1 cellular context compared by ENCODE assay signal in the genomic region with DNA sequence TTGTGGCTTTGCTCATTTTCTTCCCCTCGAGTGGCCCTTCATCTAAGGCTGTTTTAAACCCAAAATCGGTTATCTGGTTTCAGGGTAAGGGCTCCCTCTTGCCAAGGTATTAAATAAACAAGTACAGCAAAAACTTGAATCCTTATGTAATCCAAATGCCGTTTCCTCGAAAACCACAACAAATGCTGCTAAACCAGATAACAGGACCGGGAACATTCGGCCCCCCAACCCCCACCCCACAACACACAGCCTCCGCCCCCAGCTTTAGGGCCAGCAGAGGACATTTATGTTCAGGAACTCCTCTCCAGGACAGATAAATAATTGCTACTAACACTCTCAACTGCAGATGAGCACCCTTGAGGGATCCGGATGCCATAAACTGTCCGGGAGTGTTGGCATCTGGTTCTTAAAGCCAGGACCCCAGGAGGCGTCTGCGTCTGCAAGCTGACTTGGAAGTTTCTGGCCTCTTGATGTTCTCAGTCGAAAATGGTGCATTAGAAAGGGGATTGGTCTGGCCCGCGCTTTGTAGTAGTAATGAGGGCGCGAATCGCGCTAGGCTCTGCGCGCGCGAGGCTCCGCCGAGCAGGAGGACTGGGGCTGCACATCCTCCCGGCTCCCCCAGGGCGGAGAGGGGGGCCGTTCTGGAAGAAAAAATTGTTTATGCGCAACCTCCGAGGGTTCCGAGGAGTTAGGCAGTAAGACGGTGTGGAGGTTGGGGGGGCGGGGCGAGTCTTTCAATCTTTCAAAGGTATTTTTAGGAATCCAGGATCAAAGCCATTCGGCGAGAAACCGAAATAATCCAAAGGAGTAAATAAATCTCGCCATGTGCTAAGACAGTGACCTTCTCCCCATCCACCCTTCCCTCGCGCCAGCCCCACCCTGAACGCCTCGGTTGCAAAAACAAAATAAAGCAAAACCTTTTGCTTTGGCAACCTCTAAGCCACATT.
TF ChIP-seq lines count a peak whose summit lies in the region.

No MANE protein-coding gene starts in this region.

TF ChIP-seq in SK-N-SH treated with all-trans-retinoic acid at 6 μM for 48 hours, 23 proteins besides CTCF, POLR2A, EP300 and RAD21 (continued from another document):
- TF ChIP-seq, protein P1, sequence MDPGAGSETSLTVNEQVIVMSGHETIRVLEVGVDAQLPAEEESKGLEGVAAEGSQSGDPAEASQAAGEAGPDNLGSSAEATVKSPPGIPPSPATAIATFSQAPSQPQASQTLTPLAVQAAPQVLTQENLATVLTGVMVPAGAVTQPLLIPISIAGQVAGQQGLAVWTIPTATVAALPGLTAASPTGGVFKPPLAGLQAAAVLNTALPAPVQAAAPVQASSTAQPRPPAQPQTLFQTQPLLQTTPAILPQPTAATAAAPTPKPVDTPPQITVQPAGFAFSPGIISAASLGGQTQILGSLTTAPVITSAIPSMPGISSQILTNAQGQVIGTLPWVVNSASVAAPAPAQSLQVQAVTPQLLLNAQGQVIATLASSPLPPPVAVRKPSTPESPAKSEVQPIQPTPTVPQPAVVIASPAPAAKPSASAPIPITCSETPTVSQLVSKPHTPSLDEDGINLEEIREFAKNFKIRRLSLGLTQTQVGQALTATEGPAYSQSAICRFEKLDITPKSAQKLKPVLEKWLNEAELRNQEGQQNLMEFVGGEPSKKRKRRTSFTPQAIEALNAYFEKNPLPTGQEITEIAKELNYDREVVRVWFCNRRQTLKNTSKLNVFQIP (CRISPR knock-in tag; IDR thresholded peaks at IDR 0.05; ENCODE audit: borderline replicate concordance, low read depth) = 0 out of 2 replicates have a peak, but pooled peaks have one; percentile 58
- TF ChIP-seq SNAI2 (CRISPR knock-in tag; IDR thresholded peaks at IDR 0.05) (no peak; the same call in 1 of the 2 replicates), RARB (CRISPR knock-in tag; IDR thresholded peaks at IDR 0.05) (no peak)
- TF ChIP-seq, protein P2, sequence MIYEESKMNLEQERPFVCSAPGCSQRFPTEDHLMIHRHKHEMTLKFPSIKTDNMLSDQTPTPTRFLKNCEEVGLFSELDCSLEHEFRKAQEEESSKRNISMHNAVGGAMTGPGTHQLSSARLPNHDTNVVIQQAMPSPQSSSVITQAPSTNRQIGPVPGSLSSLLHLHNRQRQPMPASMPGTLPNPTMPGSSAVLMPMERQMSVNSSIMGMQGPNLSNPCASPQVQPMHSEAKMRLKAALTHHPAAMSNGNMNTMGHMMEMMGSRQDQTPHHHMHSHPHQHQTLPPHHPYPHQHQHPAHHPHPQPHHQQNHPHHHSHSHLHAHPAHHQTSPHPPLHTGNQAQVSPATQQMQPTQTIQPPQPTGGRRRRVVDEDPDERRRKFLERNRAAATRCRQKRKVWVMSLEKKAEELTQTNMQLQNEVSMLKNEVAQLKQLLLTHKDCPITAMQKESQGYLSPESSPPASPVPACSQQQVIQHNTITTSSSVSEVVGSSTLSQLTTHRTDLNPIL (CRISPR knock-in tag; IDR thresholded peaks at IDR 0.05; ENCODE audit: low read depth) = no peak
